Comparison of ENCODE assay signal across 12 cellular contexts in genomic region chr12:89493650-89494302, GRCh38. TPM values are rescaled to one million over a fixed set of nuclear protein-coding genes. Genes with fewer than 3 reads are reported as not detected.
A peak's percentile ranks its signal among the peaks of the same experiment; 100 is the strongest.
DNase-seq lines count a peak whose midpoint lies in the region; ATAC-seq and TF ChIP-seq lines count a peak whose summit lies in the region.
"Had no signal": no experiment of that assay in that cellular context is flagged by ENCODE, and none has a peak within 500 bp of the region (broad histone marks: within the 10 kb centered on the region; RNA-seq: fewer than 3 reads in every experiment).

No MANE protein-coding gene starts in this region.

- no peaks in the 10 kb centered on the region for H3K9me3 ChIP-seq in PC-9 (ENCODE audit: insufficient read depth, low read depth)

- BruUV-seq in PC-9 (replicated peaks; lab: Mats Ljungman, UMichigan): no TSS peak

- no peaks in the 10 kb centered on the region for H3K27me3 ChIP-seq in PC-9 (ENCODE audit: insufficient read depth, low read depth)

- H3K4me1 ChIP-seq in PC-9 (replicated peaks; ENCODE audit: insufficient read depth): no peaks in the 10 kb centered on the region

- H3K4me2 ChIP-seq in PC-9: no peak overlapping the region

- H3K9me3 Mint-ChIP-seq in activated T-cell treated with anti-CD3 and anti-CD28 coated beads, Interleukin-2, amount 50 U/mL, for 24 hours: peaks cover 2% of the 10 kb centered on the region
- no peaks in the 10 kb centered on the region for H3K9me3 Mint-ChIP-seq in activated T-cell treated with anti-CD3 and anti-CD28 coated beads, Interleukin-2, amount 50 U/mL, for 4 hours
- H3K9me3 Mint-ChIP-seq in activated T-helper 1 cell treated with anti-CD3 and anti-CD28 coated beads, Interleukin-12 subunit alpha, Interleukin-12 subunit beta, Interleukin-2, Interleukin-4 antibody, amounts not matched to agents 30 ng/mL and 10 ng/mL and 1 ng/mL, durations not matched to agents 14 hours and 24 hours and 36 hours: no peaks in the 10 kb centered on the region
- H3K9me3 Mint-ChIP-seq in stimulated activated effector memory CD8-positive, alpha-beta T cell treated with anti-CD3 and anti-CD28 coated beads, Interleukin-12 subunit alpha, Interleukin-12 subunit beta, amount 100 ng/mL, for 72 hours: no peaks in the 10 kb centered on the region
- H3K9me3 Mint-ChIP-seq in chondrocyte (ENCODE audit: low read depth): no peaks in the 10 kb centered on the region

- H3K27me3 Mint-ChIP-seq in activated T-cell treated with anti-CD3 and anti-CD28 coated beads, Interleukin-2, amount 50 U/mL, for 24 hours: no peaks in the 10 kb centered on the region
- H3K27me3 Mint-ChIP-seq in activated T-cell treated with anti-CD3 and anti-CD28 coated beads, Interleukin-2, amount 50 U/mL, for 4 hours (ENCODE audit: low read depth): no peaks in the 10 kb centered on the region
- H3K27me3 Mint-ChIP-seq in activated T-helper 1 cell treated with anti-CD3 and anti-CD28 coated beads, Interleukin-12 subunit alpha, Interleukin-12 subunit beta, Interleukin-2, Interleukin-4 antibody, amounts not matched to agents 30 ng/mL and 10 ng/mL and 1 ng/mL, durations not matched to agents 14 hours and 24 hours and 36 hours (ENCODE audit: insufficient read depth): no peaks in the 10 kb centered on the region
- H3K27me3 Mint-ChIP-seq in chondrocyte (ENCODE audit: low read depth): no peaks in the 10 kb centered on the region

- no peaks in the 10 kb centered on the region for H3K9me2 ChIP-seq in PC-9 (ENCODE audit: insufficient read depth)

- intact Hi-C loops in activated T-helper 1 cell treated with anti-CD3 and anti-CD28 coated beads, Interleukin-12 subunit alpha, Interleukin-12 subunit beta, Interleukin-2, Interleukin-4 antibody, amounts not matched to agents 30 ng/mL and 10 ng/mL and 1 ng/mL, durations not matched to agents 14 hours and 24 hours and 36 hours (cut with micrococcal nuclease): loop anchor here (1.0 to 10.0 kb wide), 5 partner anchors 21 to 1199 kb away; no protein-coding TSS in a partner anchor
- intact Hi-C loops in PC-9 (cut with micrococcal nuclease; ENCODE audit: unreplicated experiment): no loop called here

- H3K36me3 Mint-ChIP-seq in activated T-cell treated with anti-CD3 and anti-CD28 coated beads, Interleukin-2, amount 50 U/mL, for 24 hours (ENCODE audit: low read depth): peaks cover 59% of the 10 kb centered on the region
- peaks cover 32% of the 10 kb centered on the region for H3K36me3 Mint-ChIP-seq in activated T-cell treated with anti-CD3 and anti-CD28 coated beads, Interleukin-2, amount 50 U/mL, for 4 hours (ENCODE audit: insufficient read depth)
- peaks cover 30% of the 10 kb centered on the region for H3K36me3 Mint-ChIP-seq in activated T-helper 1 cell treated with anti-CD3 and anti-CD28 coated beads, Interleukin-12 subunit alpha, Interleukin-12 subunit beta, Interleukin-2, Interleukin-4 antibody, amounts not matched to agents 30 ng/mL and 10 ng/mL and 1 ng/mL, durations not matched to agents 14 hours and 24 hours and 36 hours (ENCODE audit: low read depth)
- H3K36me3 Mint-ChIP-seq in stimulated activated effector memory CD8-positive, alpha-beta T cell treated with anti-CD3 and anti-CD28 coated beads, Interleukin-12 subunit alpha, Interleukin-12 subunit beta, amount 100 ng/mL, for 72 hours: peaks cover 68% of the 10 kb centered on the region
- H3K36me3 Mint-ChIP-seq in chondrocyte (ENCODE audit: low read depth): peaks cover 8% of the 10 kb centered on the region

- POLR2A ChIA-PET in PC-9 (lab: Charles Lee; ENCODE audit: unreplicated experiment): no interaction called here

- H2AFZ ChIP-seq in PC-9: no peak overlapping the region

- TF ChIP-seq CTCF in chondrocyte (IDR thresholded peaks at IDR 0.05): no peak
- TF ChIP-seq CTCF in PC-9 (conservative IDR thresholded peaks at IDR 0.05): no peak

- no peak for DNase-seq in activated T-cell treated with anti-CD3 and anti-CD28 coated beads, Interleukin-2, amount 50 U/mL, for 24 hours
- DNase-seq in activated T-cell treated with anti-CD3 and anti-CD28 coated beads, Interleukin-2, amount 50 U/mL, for 4 hours: no peak
- DNase-seq in activated T-helper 1 cell treated with anti-CD3 and anti-CD28 coated beads, Interleukin-12 subunit alpha, Interleukin-12 subunit beta, Interleukin-2, Interleukin-4 antibody, amounts not matched to agents 30 ng/mL and 10 ng/mL and 1 ng/mL, durations not matched to agents 14 hours and 24 hours and 36 hours (ENCODE audit: low spot score): no peak
- DNase-seq in stimulated activated effector memory CD8-positive, alpha-beta T cell treated with anti-CD3 and anti-CD28 coated beads, Interleukin-12 subunit alpha, Interleukin-12 subunit beta, amount 100 ng/mL, for 72 hours (ENCODE audit: low spot score in 2 of 2): no peak
- DNase-seq in chondrocyte (ENCODE audit: low spot score): no peak
- DNase-seq in NCI-H748 treated with DMSO at 0.1 percent for 48 hours (lab: John Stamatoyannopoulos, UW): no peak
- no peak for DNase-seq in PC-9
- DNase-seq: central memory CD4-positive, alpha-beta T cell; NCI-H2029 treated with DMSO at 0.1 percent for 48 hours; NCI-H69; T1000 had no signal

- H3F3A ChIP-seq in PC-9 (ENCODE audit: insufficient read depth, low read depth): no peaks in the 10 kb centered on the region

- H3K4me3 ChIP-seq in PC-9: no peak overlapping the region

- CTCF ChIA-PET in PC-9 (lab: Charles Lee): no interaction called here

- no peak for ATAC-seq in activated T-cell treated with anti-CD3 and anti-CD28 coated beads, Interleukin-2, amount 50 U/mL, for 4 hours
- ATAC-seq in HG02885 (IDR thresholded peaks at IDR 0.05; ENCODE audit: poor library complexity, unreplicated experiment): peak; percentile 47
- no peak for ATAC-seq in stimulated activated effector memory CD8-positive, alpha-beta T cell treated with anti-CD3 and anti-CD28 coated beads, Interleukin-12 subunit alpha, Interleukin-12 subunit beta, amount 100 ng/mL, for 72 hours

- peak overlapping the region; percentile 99 for H3K27ac Mint-ChIP-seq in activated T-cell treated with anti-CD3 and anti-CD28 coated beads, Interleukin-2, amount 50 U/mL, for 24 hours
- peak overlapping the region; percentile 92 for H3K27ac Mint-ChIP-seq in activated T-helper 1 cell treated with anti-CD3 and anti-CD28 coated beads, Interleukin-12 subunit alpha, Interleukin-12 subunit beta, Interleukin-2, Interleukin-4 antibody, amounts not matched to agents 30 ng/mL and 10 ng/mL and 1 ng/mL, durations not matched to agents 14 hours and 24 hours and 36 hours
- H3K27ac Mint-ChIP-seq in stimulated activated effector memory CD8-positive, alpha-beta T cell treated with anti-CD3 and anti-CD28 coated beads, Interleukin-12 subunit alpha, Interleukin-12 subunit beta, amount 100 ng/mL, for 72 hours: peak overlapping the region; percentile 97
- no peak overlapping the region for H3K27ac Mint-ChIP-seq in chondrocyte (ENCODE audit: unreplicated experiment)

- no peaks in the 10 kb centered on the region for H3K36me3 ChIP-seq in PC-9 (ENCODE audit: low read depth)

- H3K79me2 ChIP-seq in PC-9 (ENCODE audit: low read depth): no peaks in the 10 kb centered on the region

- H3K4me1 Mint-ChIP-seq in activated T-cell treated with anti-CD3 and anti-CD28 coated beads, Interleukin-2, amount 50 U/mL, for 24 hours (ENCODE audit: low read depth): peaks cover 32% of the 10 kb centered on the region
- H3K4me1 Mint-ChIP-seq in activated T-cell treated with anti-CD3 and anti-CD28 coated beads, Interleukin-2, amount 50 U/mL, for 4 hours (ENCODE audit: low read depth): peaks cover 25% of the 10 kb centered on the region
- H3K4me1 Mint-ChIP-seq in activated T-helper 1 cell treated with anti-CD3 and anti-CD28 coated beads, Interleukin-12 subunit alpha, Interleukin-12 subunit beta, Interleukin-2, Interleukin-4 antibody, amounts not matched to agents 30 ng/mL and 10 ng/mL and 1 ng/mL, durations not matched to agents 14 hours and 24 hours and 36 hours (ENCODE audit: low read depth): peaks cover 34% of the 10 kb centered on the region
- peaks cover 46% of the 10 kb centered on the region for H3K4me1 Mint-ChIP-seq in stimulated activated effector memory CD8-positive, alpha-beta T cell treated with anti-CD3 and anti-CD28 coated beads, Interleukin-12 subunit alpha, Interleukin-12 subunit beta, amount 100 ng/mL, for 72 hours
- peaks cover 11% of the 10 kb centered on the region for H3K4me1 Mint-ChIP-seq in chondrocyte (ENCODE audit: low read depth)

- H3K4me3 Mint-ChIP-seq in activated T-cell treated with anti-CD3 and anti-CD28 coated beads, Interleukin-2, amount 50 U/mL, for 24 hours: no peak overlapping the region
- no peak overlapping the region for H3K4me3 Mint-ChIP-seq in activated T-cell treated with anti-CD3 and anti-CD28 coated beads, Interleukin-2, amount 50 U/mL, for 4 hours
- H3K4me3 Mint-ChIP-seq in activated T-helper 1 cell treated with anti-CD3 and anti-CD28 coated beads, Interleukin-12 subunit alpha, Interleukin-12 subunit beta, Interleukin-2, Interleukin-4 antibody, amounts not matched to agents 30 ng/mL and 10 ng/mL and 1 ng/mL, durations not matched to agents 14 hours and 24 hours and 36 hours: no peak overlapping the region
- H3K4me3 Mint-ChIP-seq in stimulated activated effector memory CD8-positive, alpha-beta T cell treated with anti-CD3 and anti-CD28 coated beads, Interleukin-12 subunit alpha, Interleukin-12 subunit beta, amount 100 ng/mL, for 72 hours: peak overlapping the region; percentile 57
- no peak overlapping the region for H3K4me3 Mint-ChIP-seq in chondrocyte (ENCODE audit: unreplicated experiment)

- no peak overlapping the region for H3K27ac ChIP-seq in PC-9

- no peaks in the 10 kb centered on the region for H4K20me1 ChIP-seq in PC-9 (ENCODE audit: insufficient read depth)

RNA-seq across cellular contexts. Expression of gene GALNT4, which starts 30.8 kb away (rescaled TPM):
- total RNA-seq in activated T-cell treated with anti-CD3 and anti-CD28 coated beads, Interleukin-2, amount 50 U/mL, for 4 hours: 1 to 10 TPM; 4.1 to 7.1 (median 5.5) TPM
- total RNA-seq in activated T-helper 1 cell treated with anti-CD3 and anti-CD28 coated beads, Interleukin-12 subunit alpha, Interleukin-12 subunit beta, Interleukin-2, Interleukin-4 antibody, amounts not matched to agents 30 ng/mL and 10 ng/mL and 1 ng/mL, durations not matched to agents 14 hours and 24 hours and 36 hours: 8.7 TPM in 2 replicates
- 3.6 to 4.9 TPM (median 3.9 TPM) in 3 replicates for total RNA-seq in chondrocyte
- total RNA-seq in PC-9 (2021): 3.2 and 3.7 TPM in 2 replicates

RNA-seq across cellular contexts. Expression of gene POC1B, which starts 32.1 kb away (rescaled TPM):
- 10 to 100 TPM; 12.2 to 14.5 (median 12.9) TPM for total RNA-seq in activated T-cell treated with anti-CD3 and anti-CD28 coated beads, Interleukin-2, amount 50 U/mL, for 4 hours
- 22.0 and 22.6 TPM in 2 replicates for total RNA-seq in activated T-helper 1 cell treated with anti-CD3 and anti-CD28 coated beads, Interleukin-12 subunit alpha, Interleukin-12 subunit beta, Interleukin-2, Interleukin-4 antibody, amounts not matched to agents 30 ng/mL and 10 ng/mL and 1 ng/mL, durations not matched to agents 14 hours and 24 hours and 36 hours
- total RNA-seq in chondrocyte (10.4 to 12.2 TPM (median 11.0 TPM) in 3 replicates), PC-9 (2021) (11.5 and 13.6 TPM in 2 replicates)
